Comparison of ENCODE assay signal across 8 cellular contexts in genomic region chr3:11096266-11097135, GRCh38. TPM values are rescaled to one million over a fixed set of nuclear protein-coding genes. Genes with fewer than 3 reads are reported as not detected.
DNase-seq lines count a peak whose midpoint lies in the region; FAIRE-seq and TF ChIP-seq lines count a peak whose summit lies in the region.

No MANE protein-coding gene starts in this region.

- H3K4me1 Mint-ChIP-seq in activated CD4-positive, alpha-beta memory T cell treated with anti-CD3 and anti-CD28 coated beads, Interleukin-2, amount 10 ng/mL, durations not matched to agents 7 days and 5 days, result peaks cover 12% of the 10 kb centered on the region
- peaks cover 5% of the 10 kb centered on the region for H3K4me1 Mint-ChIP-seq in endodermal cell

- H4K5ac ChIP-seq in mesendoderm (ENCODE audit: low read length), result no peak overlapping the region

- no peak for FAIRE-seq in D721Med (lab: Jason Lieb, UNC)

- peak overlapping the region; percentile 18 for H3K4me2 ChIP-seq in mesendoderm (ENCODE audit: low read length)

- H3K9me3 Mint-ChIP-seq in activated CD4-positive, alpha-beta memory T cell treated with anti-CD3 and anti-CD28 coated beads, Interleukin-2, amount 10 ng/mL, durations not matched to agents 7 days and 5 days, result peaks cover 2% of the 10 kb centered on the region
- H3K9me3 Mint-ChIP-seq in endodermal cell, result peaks cover 4% of the 10 kb centered on the region

- DNase-seq in D721Med (ENCODE audit: insufficient read length, low spot score) (peak; percentile 34), M059J (ENCODE audit: low read depth) (peak; percentile 90), endodermal cell (peak; percentile 87), mesendoderm (peak; percentile 80), cerebellar cortex (ENCODE audit: low spot score) (no peak)
- DNase-seq in activated CD4-positive, alpha-beta memory T cell treated with anti-CD3 and anti-CD28 coated beads, Interleukin-2, amount 10 ng/mL, durations not matched to agents 7 days and 5 days, result peak; percentile 55
- DNase-seq in stimulated activated CD8-positive, alpha-beta memory T cell treated with anti-CD3 and anti-CD28 coated beads, Interleukin-15, amount 100 ng/mL, for 1 hour (ENCODE audit: low read depth), result peak; percentile 21
- no peak for DNase-seq in effector CD4-positive, alpha-beta T cell

- H3K27ac Mint-ChIP-seq in activated CD4-positive, alpha-beta memory T cell treated with anti-CD3 and anti-CD28 coated beads, Interleukin-2, amount 10 ng/mL, durations not matched to agents 7 days and 5 days, result no peak overlapping the region
- H3K27ac Mint-ChIP-seq in endodermal cell, result peak overlapping the region; percentile 45

- TF ChIP-seq CTCF in D721Med (IDR thresholded peaks at IDR 0.05; ENCODE audit: insufficient read depth, missing control alignments) (no peak), endodermal cell (conservative IDR thresholded peaks at IDR 0.05) (no peak)

- no peak overlapping the region for H2BK5ac ChIP-seq in mesendoderm (ENCODE audit: low read length)

- H3K4me3 ChIP-seq in endodermal cell (ENCODE audit: low read length) (peak overlapping the region; percentile 19), mesendoderm (ENCODE audit: low read length) (no peak overlapping the region)

- H3K18ac ChIP-seq in mesendoderm (ENCODE audit: low read length), result no peak overlapping the region

- H3K27ac ChIP-seq in endodermal cell (ENCODE audit: low read depth, low read length) (no peak overlapping the region), mesendoderm (ENCODE audit: low read depth, low read length) (peak overlapping the region; percentile 36)

- no peaks in the 10 kb centered on the region for H3K36me3 Mint-ChIP-seq in activated CD4-positive, alpha-beta memory T cell treated with anti-CD3 and anti-CD28 coated beads, Interleukin-2, amount 10 ng/mL, durations not matched to agents 7 days and 5 days (ENCODE audit: low read depth)
- no peaks in the 10 kb centered on the region for H3K36me3 Mint-ChIP-seq in endodermal cell (ENCODE audit: low read depth)

- no peak overlapping the region for H2BK15ac ChIP-seq in mesendoderm (replicated peaks; ENCODE audit: low read depth)

- H4K8ac ChIP-seq in mesendoderm (ENCODE audit: low read depth, low read length), result no peak overlapping the region

- H2BK120ac ChIP-seq in mesendoderm (ENCODE audit: low read depth, low read length), result no peak overlapping the region

- H2AK5ac ChIP-seq in mesendoderm (ENCODE audit: low read length), result no peak overlapping the region

- H3K9me3 ChIP-seq in endodermal cell (ENCODE audit: control insufficient read depth, low read length), result no peaks in the 10 kb centered on the region

- H3K23ac ChIP-seq in mesendoderm (ENCODE audit: low read length), result no peak overlapping the region

- H3K4me1 ChIP-seq in endodermal cell (ENCODE audit: control insufficient read depth, insufficient read depth, low read length), result no peaks in the 10 kb centered on the region
- peaks cover 3% of the 10 kb centered on the region for H3K4me1 ChIP-seq in mesendoderm (ENCODE audit: control insufficient read depth, low read depth, low read length)

- peak overlapping the region; percentile 62 for H3K56ac ChIP-seq in mesendoderm (ENCODE audit: low read length)

- no peaks in the 10 kb centered on the region for H3K79me2 ChIP-seq in mesendoderm (ENCODE audit: control insufficient read depth, insufficient read depth, low read length)

- H3K4me3 Mint-ChIP-seq in activated CD4-positive, alpha-beta memory T cell treated with anti-CD3 and anti-CD28 coated beads, Interleukin-2, amount 10 ng/mL, durations not matched to agents 7 days and 5 days, result no peak overlapping the region
- peak overlapping the region; percentile 33 for H3K4me3 Mint-ChIP-seq in endodermal cell

- H3K27me3 ChIP-seq in endodermal cell (ENCODE audit: control insufficient read depth, insufficient read depth, low read length, poor library complexity, severe bottlenecking), result peaks cover 11% of the 10 kb centered on the region
- H3K27me3 ChIP-seq in mesendoderm (ENCODE audit: insufficient read depth, low read length, poor library complexity), result no peaks in the 10 kb centered on the region

- 19 to 45% methylated on average over 6 to 23 of the region's 23 CpGs for WGBS in endodermal cell (ENCODE audit: insufficient coverage in 1 of 2, insufficient read length in 1 of 2), 2 experiments
- WGBS in mesendoderm (ENCODE audit: extremely low coverage, insufficient coverage, low lambda C conversion rate), result no CpG with 5 or more reads among the region's 23 CpGs

- POLR2A ChIA-PET in activated CD4-positive, alpha-beta memory T cell treated with anti-CD3 and anti-CD28 coated beads, Interleukin-2, amount 10 ng/mL, durations not matched to agents 7 days and 5 days (lab: Charles Lee), result interaction anchor here (1.4 kb wide), 1 partner anchor 43 kb away, joined by 3 read pairs; no protein-coding TSS in a partner anchor

- H3K4ac ChIP-seq in mesendoderm (ENCODE audit: low read depth, low read length), result no peak overlapping the region

- CTCF ChIA-PET in activated CD4-positive, alpha-beta memory T cell treated with anti-CD3 and anti-CD28 coated beads, Interleukin-2, amount 10 ng/mL, durations not matched to agents 7 days and 5 days (lab: Charles Lee), result no interaction called here

- H3K9ac ChIP-seq in endodermal cell (ENCODE audit: extremely low read depth, low read length, poor library complexity, severe bottlenecking), result no peak overlapping the region
- H3K9ac ChIP-seq in mesendoderm (ENCODE audit: low read length), result no peak overlapping the region

- peaks cover 26% of the 10 kb centered on the region for H3K27me3 Mint-ChIP-seq in activated CD4-positive, alpha-beta memory T cell treated with anti-CD3 and anti-CD28 coated beads, Interleukin-2, amount 10 ng/mL, durations not matched to agents 7 days and 5 days
- H3K27me3 Mint-ChIP-seq in endodermal cell (ENCODE audit: insufficient read depth), result peaks cover 38% of the 10 kb centered on the region

- H3K79me1 ChIP-seq in mesendoderm (ENCODE audit: low read length), result no peaks in the 10 kb centered on the region

- no peaks in the 10 kb centered on the region for H3K36me3 ChIP-seq in endodermal cell (ENCODE audit: control insufficient read depth, insufficient read depth, low read length)
- no peaks in the 10 kb centered on the region for H3K36me3 ChIP-seq in mesendoderm (ENCODE audit: control insufficient read depth, insufficient read depth, low read length)

RNA-seq across cellular contexts. Expression of gene HRH1, which starts 57.8 kb away (rescaled TPM):
- 13.9 and 21.8 TPM in 2 replicates for total RNA-seq in M059J (2014; rRNA removed; shearing (Covaris generic))
- 1 to 10 TPM in 1 of 2 experiments, under 1 TPM in 1; 0.95 to 1.0 TPM for total RNA-seq in activated CD4-positive, alpha-beta memory T cell treated with anti-CD3 and anti-CD28 coated beads, Interleukin-2, amount 10 ng/mL, durations not matched to agents 7 days and 5 days
- under 1 TPM in 1 of 2 donors, not detected in 1; 0.13 TPM for total RNA-seq in endodermal cell
- 0.21 TPM for polyA plus RNA-seq in endodermal cell (2013, experiment 1 of 2)
- 0.41 TPM for polyA plus RNA-seq in endodermal cell (2013, experiment 2 of 2)
- polyA plus RNA-seq in mesendoderm (2013, experiment 1 of 2), result 0.03 TPM
- 0.04 TPM for polyA plus RNA-seq in mesendoderm (2013, experiment 2 of 2)

Comparison
In these comparisons a context has a peak if more than half of its experiments do, and no peak if none do; other contexts are left out.
1. DNase-seq: peak in D721Med (single experiment), M059J (single experiment), activated CD4-positive, alpha-beta memory T cell treated with anti-CD3 and anti-CD28 coated beads, Interleukin-2, amount 10 ng/mL, durations not matched to agents 7 days and 5 days (single experiment), endodermal cell (single experiment), mesendoderm (single experiment) and stimulated activated CD8-positive, alpha-beta memory T cell treated with anti-CD3 and anti-CD28 coated beads, Interleukin-15, amount 100 ng/mL, for 1 hour (single experiment); none in cerebellar cortex (single experiment) and effector CD4-positive, alpha-beta T cell (single experiment).